ENCODE assay signal across 1 cellular context in the genomic region with DNA sequence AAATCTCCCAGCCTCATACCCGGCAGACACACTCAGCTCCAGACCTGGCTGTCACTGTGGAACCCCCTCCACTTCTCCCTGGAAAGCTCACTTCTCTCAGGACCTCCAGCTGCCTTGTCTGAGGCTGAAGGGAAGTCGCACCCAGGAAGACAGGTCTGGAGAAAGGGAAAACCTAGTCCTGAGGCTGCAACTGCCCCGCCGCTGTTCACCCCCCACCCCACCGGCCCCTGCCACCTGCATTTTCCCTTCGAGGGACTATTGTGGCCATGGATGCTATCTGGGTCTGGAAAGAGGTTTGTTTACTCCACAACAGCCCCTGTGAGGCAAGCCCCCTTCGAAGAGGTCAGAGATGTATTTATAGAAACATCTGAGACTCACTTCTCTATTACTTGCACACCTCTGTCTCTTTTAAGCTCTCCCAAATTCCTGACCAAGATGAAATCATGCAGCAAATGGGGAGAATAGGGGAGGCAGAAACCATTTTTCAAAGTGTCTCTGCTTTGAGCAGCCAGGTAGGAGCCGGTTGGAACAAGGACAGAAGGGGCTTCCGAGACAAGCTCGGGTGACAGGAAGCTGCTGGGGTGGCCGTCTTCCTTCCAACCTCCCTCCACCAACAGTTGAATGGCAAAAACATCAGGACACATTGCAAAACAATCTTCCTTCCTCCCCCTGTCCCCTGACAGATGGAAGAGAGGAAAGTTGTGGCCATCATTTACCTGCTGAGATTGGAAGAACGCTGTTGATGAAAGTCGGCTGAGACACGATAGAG.
TF ChIP-seq lines count a peak whose summit lies in the region.

No MANE protein-coding gene starts in this region.

TF ChIP-seq in WTC11, 78 proteins besides CTCF, POLR2A, EP300 and RAD21 (continued from another document):
- TF ChIP-seq, protein P1, sequence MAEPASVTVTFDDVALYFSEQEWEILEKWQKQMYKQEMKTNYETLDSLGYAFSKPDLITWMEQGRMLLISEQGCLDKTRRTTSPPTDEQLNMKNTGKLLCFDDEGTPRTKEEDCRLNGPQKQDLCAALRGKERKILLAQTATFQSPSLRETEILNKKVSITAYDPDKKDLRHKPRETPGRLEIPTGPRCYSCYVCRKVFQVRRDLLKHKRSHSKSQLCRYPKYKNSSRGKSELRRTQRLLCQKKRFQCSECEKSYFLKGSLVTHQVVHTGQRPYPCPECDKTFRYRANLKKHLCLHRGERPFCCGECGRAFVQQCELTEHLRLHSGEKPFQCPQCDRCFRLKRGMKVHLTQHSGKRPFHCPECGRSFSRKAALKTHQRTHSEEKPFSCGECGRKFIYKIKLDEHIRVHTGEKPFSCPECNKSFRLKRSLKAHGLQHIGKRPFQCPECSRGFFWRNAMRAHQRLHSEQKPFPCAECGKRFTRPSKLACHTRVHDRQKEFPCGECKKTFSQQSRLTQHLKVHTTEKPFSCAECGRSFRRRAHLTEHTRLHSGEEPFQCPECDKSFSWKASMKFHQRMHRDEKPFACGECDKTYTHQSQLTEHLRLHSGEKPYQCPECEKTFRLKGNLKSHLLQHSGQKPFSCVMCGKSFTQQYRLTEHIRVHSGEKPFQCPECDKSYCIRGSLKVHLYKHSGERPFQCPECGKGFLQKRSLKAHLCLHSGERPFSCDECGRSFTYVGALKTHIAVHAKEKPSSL (CRISPR knock-in tag; conservative IDR thresholded peaks at IDR 0.05), result no peak
